Comparison of ENCODE assay signal across 20 cellular contexts in genomic region chr3:24110051-24110450, GRCh38.
DNase-seq lines count a peak whose midpoint lies in the region; ATAC-seq, FAIRE-seq and TF ChIP-seq lines count a peak whose summit lies in the region.
"Had no signal": no experiment of that assay in that cellular context is flagged by ENCODE, and none has a peak within 500 bp of the region (broad histone marks: within the 10 kb centered on the region; RNA-seq: fewer than 3 reads in every experiment).

No MANE protein-coding gene starts in this region.

- no peak for TF ChIP-seq CTCF in choroid plexus epithelial cell (conservative IDR thresholded peaks at IDR 0.05; ENCODE audit: low read depth, low read length)
- no peak for TF ChIP-seq CTCF in fibroblast of villous mesenchyme (IDR thresholded peaks at IDR 0.05; ENCODE audit: insufficient read depth, low read depth, low read length)

- no peak overlapping the region for H3K27ac Mint-ChIP-seq in stimulated activated naive B cell treated with anti-CD40 and anti-IgM and Interleukin-4, amounts not matched to agents 10 μg/mL and 1 μg/mL and 100 μg/mL, for 72 hours
- H3K27ac Mint-ChIP-seq in naive thymus-derived CD8-positive, alpha-beta T cell = no peak overlapping the region
- H3K27ac Mint-ChIP-seq: CD8-positive, alpha-beta T cell had no signal

- no peaks in the 10 kb centered on the region for H3K36me3 Mint-ChIP-seq in stimulated activated naive B cell treated with anti-CD40 and anti-IgM and Interleukin-4, amounts not matched to agents 10 μg/mL and 1 μg/mL and 100 μg/mL, for 72 hours
- no peaks in the 10 kb centered on the region for H3K36me3 Mint-ChIP-seq in naive thymus-derived CD8-positive, alpha-beta T cell
- H3K36me3 Mint-ChIP-seq: CD8-positive, alpha-beta T cell had no signal

- H3K4me1 Mint-ChIP-seq in stimulated activated naive B cell treated with anti-CD40 and anti-IgM and Interleukin-4, amounts not matched to agents 10 μg/mL and 1 μg/mL and 100 μg/mL, for 72 hours = no peaks in the 10 kb centered on the region
- no peaks in the 10 kb centered on the region for H3K4me1 Mint-ChIP-seq in naive thymus-derived CD8-positive, alpha-beta T cell

- H3K9me3 Mint-ChIP-seq in stimulated activated naive B cell treated with anti-CD40 and anti-IgM and Interleukin-4, amounts not matched to agents 10 μg/mL and 1 μg/mL and 100 μg/mL, for 72 hours = no peaks in the 10 kb centered on the region
- no peaks in the 10 kb centered on the region for H3K9me3 Mint-ChIP-seq in naive thymus-derived CD8-positive, alpha-beta T cell
- H3K9me3 Mint-ChIP-seq: CD8-positive, alpha-beta T cell had no signal

- H3K4me3 ChIP-seq in choroid plexus epithelial cell (ENCODE audit: low read depth, low read length) (no peak overlapping the region), fibroblast of villous mesenchyme (ENCODE audit: low read depth, low read length) (no peak overlapping the region)
- H3K4me3 ChIP-seq: BLaER1 had no signal

- DNase-seq in GM03348 (ENCODE audit: low spot score) (peak; percentile 53), choroid plexus epithelial cell (ENCODE audit: low read depth) (peak; percentile 28), fibroblast of villous mesenchyme (ENCODE audit: low read depth) (peak; percentile 69), GM12891 (ENCODE audit: insufficient read length, low spot score) (no peak), T-helper 1 cell (no peak)
- DNase-seq in stimulated activated naive B cell treated with anti-CD40 and anti-IgM and Interleukin-4, amounts not matched to agents 10 μg/mL and 1 μg/mL and 100 μg/mL, for 72 hours = no peak
- no peak for DNase-seq in naive thymus-derived CD8-positive, alpha-beta T cell
- DNase-seq: Calu3; CD8-positive, alpha-beta T cell; DMS53; GOT3; MM.1S; NCI-H1092 treated with DMSO at 0.1 percent for 48 hours; NCI-H1694; NCI-H2081 treated with DMSO at 0.1 percent for 48 hours; NCI-H748 treated with DMSO at 0.1 percent for 48 hours; NK-92 treated with Interleukin-12 subunit alpha and Interleukin-12 subunit beta, amount 100 ng/mL, for 24 hours had no signal

- TF ChIP-seq POLR2A in GM12891 (IDR thresholded peaks at IDR 0.05; ENCODE audit: low read depth, low read length) = no peak

- no peaks in the 10 kb centered on the region for H3K27me3 Mint-ChIP-seq in stimulated activated naive B cell treated with anti-CD40 and anti-IgM and Interleukin-4, amounts not matched to agents 10 μg/mL and 1 μg/mL and 100 μg/mL, for 72 hours
- H3K27me3 Mint-ChIP-seq in naive thymus-derived CD8-positive, alpha-beta T cell = peaks cover 0 to 3% (median 0%) of the 10 kb centered on the region in 5 donors

- FAIRE-seq in GM12891 (lab: Jason Lieb, UNC) = no peak
- FAIRE-seq: RCC 7860 had no signal

- H3K4me3 Mint-ChIP-seq in stimulated activated naive B cell treated with anti-CD40 and anti-IgM and Interleukin-4, amounts not matched to agents 10 μg/mL and 1 μg/mL and 100 μg/mL, for 72 hours = no peak overlapping the region
- no peak overlapping the region for H3K4me3 Mint-ChIP-seq in naive thymus-derived CD8-positive, alpha-beta T cell
- H3K4me3 Mint-ChIP-seq: CD8-positive, alpha-beta T cell had no signal

- POLR2A ChIA-PET in naive thymus-derived CD8-positive, alpha-beta T cell (lab: Charles Lee) = no interaction called here

- no peak for ATAC-seq in stimulated activated naive B cell treated with anti-CD40 and anti-IgM and Interleukin-4, amounts not matched to agents 10 μg/mL and 1 μg/mL and 100 μg/mL, for 72 hours (replicated peaks)
- ATAC-seq in naive thymus-derived CD8-positive, alpha-beta T cell = no peak
- ATAC-seq: CD8-positive, alpha-beta T cell; Right ventricle myocardium inferior had no signal

TF ChIP-seq in GM12891, 5 proteins besides CTCF, POLR2A, EP300 and RAD21:
- TF ChIP-seq PAX5 (IDR thresholded peaks at IDR 0.05; ENCODE audit: insufficient read depth, low read length, severe bottlenecking) (no peak), TAF1 (IDR thresholded peaks at IDR 0.05; ENCODE audit: low read depth, low read length) (no peak), POLR2AphosphoS5 (IDR thresholded peaks at IDR 0.05; ENCODE audit: low read depth, low read length) (no peak), POU2F2 (IDR thresholded peaks at IDR 0.05; ENCODE audit: low read depth, low read length) (no peak), SPI1 (IDR thresholded peaks at IDR 0.05; ENCODE audit: low read depth, low read length) (no peak)

Comparison
In these comparisons a context has a peak if more than half of its experiments do, and no peak if none do; other contexts are left out.
1. DNase-seq: peak in GM03348 (single experiment), choroid plexus epithelial cell (single experiment) and fibroblast of villous mesenchyme (single experiment); none in GM12891 (single experiment), stimulated activated naive B cell treated with anti-CD40 and anti-IgM and Interleukin-4, amounts not matched to agents 10 μg/mL and 1 μg/mL and 100 μg/mL, for 72 hours (single experiment), naive thymus-derived CD8-positive, alpha-beta T cell (0 of 10) and T-helper 1 cell (0 of 5).